In genomic region chr9:86902606-86903460, GRCh38 we compare ENCODE assay signal across 15 cellular contexts. TPM values are rescaled to one million over a fixed set of nuclear protein-coding genes. Genes with fewer than 3 reads are reported as not detected.
A peak's percentile ranks its signal among the peaks of the same experiment; 100 is the strongest.
DNase-seq lines count a peak whose midpoint lies in the region; ATAC-seq and TF ChIP-seq lines count a peak whose summit lies in the region.
"Had no signal": no experiment of that assay in that cellular context is flagged by ENCODE, and none has a peak within 500 bp of the region (broad histone marks: within the 10 kb centered on the region; RNA-seq: fewer than 3 reads in every experiment).

No MANE protein-coding gene starts in this region.

- DNase-seq in breast epithelium (ENCODE audit: low spot score in 2 of 2) (no peak), MCF 10A (ENCODE audit: unreplicated experiment) (no peak), fibroblast of pulmonary artery (ENCODE audit: low read depth) (no peak), suprapubic skin (ENCODE audit: low spot score in 2 of 2) (no peak), T-helper 17 cell (no peak)
- DNase-seq in activated naive CD4-positive, alpha-beta T cell treated with anti-CD3 and anti-CD28 coated beads, Interleukin-2, amount 50 U/mL, for 16 hours: no peak
- DNase-seq: aorta, DMS153, HCEC 1CT, kidney glomerular epithelial cell, NCI-H1105, substantia nigra had no signal

- H3K27ac Mint-ChIP-seq in MCF 10A (ENCODE audit: low read depth, unreplicated experiment) (no peak overlapping the region), nephron (peak overlapping the region; percentile 89 to 97 (median 90)), T-helper 17 cell (no peak overlapping the region)

- 36% methylated on average over 35 of the region's 35 CpGs for WGBS in suprapubic skin

- intact Hi-C loops in breast epithelium (cut with DNase I; ENCODE audit: low total_unique reads) (no loop called here), MCF 10A (cut with micrococcal nuclease) (no loop called here)

- H3K4me1 ChIP-seq in breast epithelium (no peaks in the 10 kb centered on the region), suprapubic skin (peaks cover 11% of the 10 kb centered on the region)

- H3K27me3 Mint-ChIP-seq in MCF 10A (ENCODE audit: insufficient read depth, unreplicated experiment) (no peaks in the 10 kb centered on the region), nephron (ENCODE audit: low read depth) (no peaks in the 10 kb centered on the region), T-helper 17 cell (peaks cover 59% of the 10 kb centered on the region)

- peaks cover 0 to 11% of the 10 kb centered on the region in 2 donors for H3K9me3 ChIP-seq in breast epithelium
- no peaks in the 10 kb centered on the region for H3K9me3 ChIP-seq in suprapubic skin
- no peaks in the 10 kb centered on the region for H3K9me3 ChIP-seq in T-helper 17 cell (ENCODE audit: control insufficient read depth, low read length, poor library complexity, severe bottlenecking)

- no peaks in the 10 kb centered on the region for H3K36me3 Mint-ChIP-seq in MCF 10A (ENCODE audit: insufficient read depth, unreplicated experiment)
- peaks cover 13% of the 10 kb centered on the region for H3K36me3 Mint-ChIP-seq in nephron (ENCODE audit: low read depth)
- peaks cover 8% of the 10 kb centered on the region for H3K36me3 Mint-ChIP-seq in T-helper 17 cell (ENCODE audit: low read depth)

- H3K4me3 Mint-ChIP-seq in MCF 10A (ENCODE audit: unreplicated experiment) (no peak overlapping the region), nephron (peak overlapping the region; percentile 49 to 80 (median 66)), T-helper 17 cell (no peak overlapping the region)

- TF ChIP-seq POLR2A in breast epithelium (IDR thresholded peaks at IDR 0.05) (no peak), suprapubic skin (IDR thresholded peaks at IDR 0.05) (no peak)

- no peaks in the 10 kb centered on the region for H3K36me3 ChIP-seq in breast epithelium
- no peaks in the 10 kb centered on the region for H3K36me3 ChIP-seq in suprapubic skin

- peaks cover 7% of the 10 kb centered on the region for H3K4me1 Mint-ChIP-seq in MCF 10A (ENCODE audit: insufficient read depth, unreplicated experiment)
- H3K4me1 Mint-ChIP-seq in nephron: peaks cover 54% of the 10 kb centered on the region
- peaks cover 6% of the 10 kb centered on the region for H3K4me1 Mint-ChIP-seq in T-helper 17 cell

- H3K27ac ChIP-seq in breast epithelium (no peak overlapping the region), suprapubic skin (no peak overlapping the region)
- H3K27ac ChIP-seq: epithelial cell of prostate had no signal

- ATAC-seq in HG02870 (IDR thresholded peaks at IDR 0.05; ENCODE audit: unreplicated experiment) (no peak), T-helper 17 cell (no peak)

- H3K27me3 ChIP-seq in breast epithelium (no peaks in the 10 kb centered on the region), suprapubic skin (peaks cover 23% of the 10 kb centered on the region)

- BruUV-seq in MCF 10A (replicated peaks; lab: Mats Ljungman, UMichigan): no TSS peak

- CTCF ChIA-PET in MCF 10A (lab: Yijun Ruan, JAX): no interaction called here

- H3K4me3 ChIP-seq in breast epithelium: peak overlapping the region in 2 of 3 donors; percentile 24 to 30
- H3K4me3 ChIP-seq in fibroblast of pulmonary artery (replicated peaks; ENCODE audit: low read depth, low read length): peak overlapping the region; percentile 30
- H3K4me3 ChIP-seq in suprapubic skin: peak overlapping the region; percentile 25

- no peaks in the 10 kb centered on the region for H3K9me3 Mint-ChIP-seq in MCF 10A (ENCODE audit: unreplicated experiment)
- peaks cover 8% of the 10 kb centered on the region for H3K9me3 Mint-ChIP-seq in nephron

- TF ChIP-seq CTCF in breast epithelium (IDR thresholded peaks at IDR 0.05) (no peak), MCF 10A (IDR thresholded peaks at IDR 0.05; ENCODE audit: unreplicated experiment) (no peak), fibroblast of pulmonary artery (IDR thresholded peaks at IDR 0.05; ENCODE audit: low read length, missing control alignments) (no peak), nephron (IDR thresholded peaks at IDR 0.05; ENCODE audit: unreplicated experiment in 3 of 3) (no peak), suprapubic skin (IDR thresholded peaks at IDR 0.05) (no peak)

- no peak for TF ChIP-seq EP300 in suprapubic skin (IDR thresholded peaks at IDR 0.05)

- POLR2A ChIA-PET in MCF 10A (lab: Yijun Ruan, JAX): interaction anchor here (0.8 kb wide), 1 partner anchor 12 kb away, joined by 4 read pairs; no protein-coding TSS in a partner anchor

RNA-seq across cellular contexts. Expression of gene GAS1, which starts 44.5 kb away (rescaled TPM):
- total RNA-seq in breast epithelium: 10 to 100 TPM; 48.2 to 99.9 (median 79.8) TPM
- 11.0 and 11.4 TPM in 2 replicates for total RNA-seq in MCF 10A (2022)
- total RNA-seq in suprapubic skin: 10 to 100 TPM; 22.8 to 50.6 (median 40.1) TPM
- total RNA-seq in T-helper 17 cell: under 1 TPM; 0.37 to 0.42 TPM

Comparison
In these comparisons a context has a peak if more than half of its experiments do, and no peak if none do; other contexts are left out.
1. H3K27ac Mint-ChIP-seq: peak in nephron (3 of 3); none in MCF 10A (single experiment) and T-helper 17 cell (single experiment).
2. H3K4me3 Mint-ChIP-seq: peak in nephron (3 of 3); none in MCF 10A (single experiment) and T-helper 17 cell (single experiment).
3. Peak in every context shown above with its lines, with median percentiles within 50 percentile points of each other: H3K4me3 ChIP-seq.